18 cellular contexts compared by ENCODE assay signal in the genomic region with DNA sequence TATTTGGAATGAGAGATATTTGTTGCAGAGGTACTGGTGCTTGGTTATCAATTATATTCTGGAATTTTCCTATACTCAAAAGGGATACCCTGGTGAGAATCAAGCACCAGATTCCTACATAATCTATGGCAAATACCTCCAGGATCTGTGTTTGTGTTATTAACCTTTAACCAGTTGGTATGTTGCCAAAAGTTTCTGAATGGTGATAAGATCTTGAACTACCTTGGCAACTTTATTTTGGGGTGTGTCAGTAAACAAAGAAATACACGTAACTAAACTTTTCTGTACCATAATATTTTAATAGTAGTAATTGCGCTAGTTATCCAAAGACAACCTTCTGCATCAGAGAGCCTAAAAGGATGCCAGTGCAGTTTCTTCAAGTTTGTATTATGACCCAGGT. TPM values are rescaled to one million over a fixed set of nuclear protein-coding genes. Genes with fewer than 3 reads are reported as not detected.
DNase-seq lines count a peak whose midpoint lies in the region; ATAC-seq and TF ChIP-seq lines count a peak whose summit lies in the region.
"Had no signal": no experiment of that assay in that cellular context is flagged by ENCODE, and none has a peak within 500 bp of the region (broad histone marks: within the 10 kb centered on the region; RNA-seq: fewer than 3 reads in every experiment).

No MANE protein-coding gene starts in this region.

- peaks cover 2% of the 10 kb centered on the region for H3K27me3 Mint-ChIP-seq in HFFc6 (ENCODE audit: insufficient read depth)

- intact Hi-C loops in mucosa of descending colon (cut with DNase I, micrococcal nuclease), result no loop called here

- H3K9me3 Mint-ChIP-seq in HFFc6, result no peaks in the 10 kb centered on the region
- H3K9me3 Mint-ChIP-seq: CD8-positive, alpha-beta T cell; IgD-negative memory B cell had no signal

- H3K4me3 Mint-ChIP-seq in HFFc6, result no peak overlapping the region
- H3K4me3 Mint-ChIP-seq: CD8-positive, alpha-beta T cell; H9; IgD-negative memory B cell had no signal

- ATAC-seq in mucosa of descending colon (peak; percentile 75), HG02623 (IDR thresholded peaks at IDR 0.05; ENCODE audit: unreplicated experiment) (no peak), esophagus mucosa (no peak)
- ATAC-seq: CD8-positive, alpha-beta T cell had no signal

- no peaks in the 10 kb centered on the region for H3K9me3 ChIP-seq in mucosa of descending colon
- H3K9me3 ChIP-seq: BLaER1, SJCRH30 had no signal

- H3K36me3 Mint-ChIP-seq in HFFc6 (ENCODE audit: low read depth), result peaks cover 5% of the 10 kb centered on the region; the same call in 1 of the 2 replicates
- H3K36me3 Mint-ChIP-seq: CD8-positive, alpha-beta T cell; IgD-negative memory B cell had no signal

- DNase-seq in HFFc6 (no peak), mucosa of descending colon (no peak), NOMO-1 treated with DMSO at 0.1 percent for 48 hours (lab: John Stamatoyannopoulos, UW; ENCODE audit: unreplicated experiment) (no peak), substantia nigra (lab: John Stamatoyannopoulos, UW) (no peak)
- DNase-seq: CD8-positive, alpha-beta T cell; H9; Kasumi-1; NCI-H1105 treated with DMSO at 0.1 percent for 48 hours; NCI-H1694 treated with DMSO at 0.1 percent for 48 hours; SJCRH30 had no signal

- H3K4me1 Mint-ChIP-seq in HFFc6 (ENCODE audit: low read depth), result peaks cover 62% of the 10 kb centered on the region
- H3K4me1 Mint-ChIP-seq: H9 had no signal

- no peak for TF ChIP-seq CTCF in 22Rv1 (IDR thresholded peaks at IDR 0.05)
- TF ChIP-seq CTCF in HFFc6 (IDR thresholded peaks at IDR 0.05), result no peak
- no peak for TF ChIP-seq CTCF in VCaP (conservative IDR thresholded peaks at IDR 0.05)
- TF ChIP-seq CTCF in mucosa of descending colon (IDR thresholded peaks at IDR 0.05), result no peak

- peak overlapping the region; percentile 91; the same call in 1 of the 2 replicates for H3K27ac Mint-ChIP-seq in HFFc6
- H3K27ac Mint-ChIP-seq: CD8-positive, alpha-beta T cell; H9; IgD-negative memory B cell had no signal

- no peak overlapping the region for H3K4me3 ChIP-seq in mucosa of descending colon
- H3K4me3 ChIP-seq: BLaER1, SJCRH30 had no signal

- H3K27ac ChIP-seq in 22Rv1 (peak overlapping the region; percentile 36), VCaP (peak overlapping the region; percentile 43), substantia nigra (ENCODE audit: low read depth, low read length, poor library complexity, severe bottlenecking) (no peak overlapping the region)
- H3K27ac ChIP-seq: BLaER1, HL-60, SJCRH30 had no signal

- H3K36me3 ChIP-seq in mucosa of descending colon (ENCODE audit: low read depth), result no peaks in the 10 kb centered on the region
- H3K36me3 ChIP-seq: BLaER1, SJCRH30 had no signal

- H3K4me1 ChIP-seq in mucosa of descending colon (ENCODE audit: low read depth), result peaks cover 27% of the 10 kb centered on the region
- H3K4me1 ChIP-seq: BLaER1, SJCRH30 had no signal

RNA-seq across cellular contexts. Expression of a gene that starts 13.4 kb away (rescaled TPM):
- total RNA-seq in HFFc6 (2021; fragmentation: NEBNext Ultra II Directional; extraction: Animal tissue kit (Norgen Biotek cat#: 25700)), result 10 to 100 TPM in 4 of 6 experiments, 1 to 10 TPM in 1, under 1 TPM in 1; 0.92 to 50.8 (median 47.4) TPM
- total RNA-seq in mucosa of descending colon, result 10 to 100 TPM; 25.1 to 86.6 (median 77.1) TPM
- total RNA-seq in esophagus mucosa, result 1.1 TPM
- total RNA-seq: CD8-positive, alpha-beta T cell; NCI-H460; SJCRH30 had no signal
